In genomic region chr7:30134523-30135270, GRCh38 we compare ENCODE assay signal across 8 cellular contexts. TPM values are rescaled to one million over a fixed set of nuclear protein-coding genes. Genes with fewer than 3 reads are reported as not detected.
A peak's percentile ranks its signal among the peaks of the same experiment; 100 is the strongest.
DNase-seq lines count a peak whose midpoint lies in the region; ATAC-seq and TF ChIP-seq lines count a peak whose summit lies in the region.

MTURN (plus strand) TSS chr7:30134986; CDS start chr7:30135137, 151 bp downstream.

- TF ChIP-seq CTCF in A673 (conservative IDR thresholded peaks at IDR 0.05; ENCODE audit: low read depth, low read length) (no peak), smooth muscle cell (IDR thresholded peaks at IDR 0.05; ENCODE audit: borderline replicate concordance, insufficient read depth, poor library complexity, severe bottlenecking) (no peak)

- no peaks in the 10 kb centered on the region for H3K79me2 ChIP-seq in smooth muscle cell (ENCODE audit: low read depth)

- no peak within 1 kb of the TSS for H3K27ac ChIP-seq in A673 (ENCODE audit: low read depth, low read length, poor library complexity, severe bottlenecking)
- H3K27ac ChIP-seq in caudate nucleus (ENCODE audit: low read depth, low read length): peak within 1 kb of the TSS; percentile 89
- no peak within 1 kb of the TSS for H3K27ac ChIP-seq in smooth muscle cell (ENCODE audit: low read depth)

- H3K27me3 ChIP-seq in A673 (replicated peaks; ENCODE audit: insufficient read depth, low read depth, low read length, poor library complexity) (peaks cover 5% of the 10 kb centered on the region), smooth muscle cell (ENCODE audit: low read depth) (peaks cover 6% of the 10 kb centered on the region)

- H3K9me3 ChIP-seq in A673 (ENCODE audit: low read depth, low read length, poor library complexity, severe bottlenecking) (no peaks in the 10 kb centered on the region), smooth muscle cell (replicated peaks; ENCODE audit: low read depth) (no peaks in the 10 kb centered on the region)

- no peaks in the 10 kb centered on the region for H4K20me1 ChIP-seq in smooth muscle cell (ENCODE audit: low read depth)

- H3F3A ChIP-seq in smooth muscle cell (ENCODE audit: low read depth): no peaks in the 10 kb centered on the region

- H3K36me3 ChIP-seq in A673 (ENCODE audit: insufficient read depth, low read length, poor library complexity, severe bottlenecking): no peaks in the 10 kb centered on the region
- H3K36me3 ChIP-seq in smooth muscle cell (ENCODE audit: low read depth): no peaks in the 10 kb centered on the region

- H3K4me3 ChIP-seq in A673 (ENCODE audit: low read depth, low read length, poor library complexity, severe bottlenecking) (peak within 1 kb of the TSS; percentile 69), smooth muscle cell (peak within 1 kb of the TSS; percentile 82)

- peak within 1 kb of the TSS; percentile 85 for H3K4me2 ChIP-seq in smooth muscle cell

- peak; percentile 84 for ATAC-seq in GM18868 (IDR thresholded peaks at IDR 0.05; ENCODE audit: unreplicated experiment)
- ATAC-seq in HG03108 (IDR thresholded peaks at IDR 0.05; ENCODE audit: unreplicated experiment): peak; percentile 82

- peak within 1 kb of the TSS; percentile 81 for H2AFZ ChIP-seq in smooth muscle cell (ENCODE audit: low read depth)

- CTCF ChIA-PET in A673 (lab: Charles Lee): no interaction called here

- POLR2A ChIA-PET in A673 (lab: Charles Lee; ENCODE audit: low non-redundant PET): interaction anchor here (0.6 kb wide), 2 partner anchors 13 to 1393 kb away, joined by 3 read pairs; no protein-coding TSS in a partner anchor

- H3K4me1 ChIP-seq in A673 (ENCODE audit: insufficient read depth, low read length, poor library complexity, severe bottlenecking) (no peaks in the 10 kb centered on the region), smooth muscle cell (ENCODE audit: low read depth) (no peaks in the 10 kb centered on the region)

- intact Hi-C loops in A673 (cut with micrococcal nuclease; ENCODE audit: unreplicated experiment): no loop called here

- no peak within 1 kb of the TSS for H3K9ac ChIP-seq in smooth muscle cell (ENCODE audit: low read depth)

- BruUV-seq in A673 (replicated peaks; lab: Mats Ljungman, UMichigan): no TSS peak

- WGBS in smooth muscle cell (ENCODE audit: low lambda C conversion rate): 1% methylated on average over 50 of the region's 98 CpGs

- DNase-seq in A673 (ENCODE audit: low spot score) (peak; percentile 87), NCI-H2196 treated with DMSO at 0.1 percent for 48 hours (lab: John Stamatoyannopoulos, UW; ENCODE audit: unreplicated experiment) (peak; percentile 76), caudate nucleus (lab: John Stamatoyannopoulos, UW) (peak in 60 of 61 donors; percentile 31 to 92 (median 82)), inferior parietal cortex (ENCODE audit: extremely low spot score) (peak; percentile 84), smooth muscle cell (lab: John Stamatoyannopoulos, UW; ENCODE audit: unreplicated experiment) (peak; percentile 60)
- peak; percentile 73 for DNase-seq in activated CD4-positive, CD25-positive, alpha-beta regulatory T cell treated with anti-CD3 and anti-CD28 coated beads, Interleukin-2, amount 50 U/mL, for 16 hours (ENCODE audit: low read depth, low spot score)

RNA-seq across cellular contexts. Expression of gene MTURN, which starts in this region (rescaled TPM):
- total RNA-seq in A673 (2021): 2.6 and 3.0 TPM in 2 replicates
- total RNA-seq in smooth muscle cell: 3.9 and 13.1 TPM in 2 replicates
- 3.1 and 5.9 TPM in 2 replicates for polyA plus RNA-seq in smooth muscle cell
